Comparison of ENCODE assay signal across 1 cellular context in the genomic region with DNA sequence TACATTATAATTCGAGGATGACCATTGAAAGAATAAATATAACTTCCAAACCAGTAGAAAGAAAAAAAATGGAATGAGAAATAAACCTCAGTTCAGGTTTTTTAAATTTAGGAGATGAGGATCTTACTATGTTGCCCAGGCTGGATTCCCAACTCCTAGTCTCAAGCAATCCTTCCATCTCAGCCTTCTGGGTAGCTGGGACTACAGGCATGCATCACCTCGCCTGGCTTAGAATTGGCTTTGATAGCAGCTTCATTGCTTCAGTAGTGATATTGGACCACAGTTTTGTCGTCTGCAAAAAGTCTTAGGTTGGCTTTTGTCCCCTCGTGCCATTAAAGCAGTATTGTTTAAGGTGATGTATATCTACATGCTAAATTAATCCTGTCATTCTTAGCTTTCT.
TF ChIP-seq lines count a peak whose summit lies in the region.

No MANE protein-coding gene starts in this region.

TF ChIP-seq in HEK293, 187 proteins besides CTCF, POLR2A, EP300 and RAD21 (continued from another document):
- TF ChIP-seq, protein P1, sequence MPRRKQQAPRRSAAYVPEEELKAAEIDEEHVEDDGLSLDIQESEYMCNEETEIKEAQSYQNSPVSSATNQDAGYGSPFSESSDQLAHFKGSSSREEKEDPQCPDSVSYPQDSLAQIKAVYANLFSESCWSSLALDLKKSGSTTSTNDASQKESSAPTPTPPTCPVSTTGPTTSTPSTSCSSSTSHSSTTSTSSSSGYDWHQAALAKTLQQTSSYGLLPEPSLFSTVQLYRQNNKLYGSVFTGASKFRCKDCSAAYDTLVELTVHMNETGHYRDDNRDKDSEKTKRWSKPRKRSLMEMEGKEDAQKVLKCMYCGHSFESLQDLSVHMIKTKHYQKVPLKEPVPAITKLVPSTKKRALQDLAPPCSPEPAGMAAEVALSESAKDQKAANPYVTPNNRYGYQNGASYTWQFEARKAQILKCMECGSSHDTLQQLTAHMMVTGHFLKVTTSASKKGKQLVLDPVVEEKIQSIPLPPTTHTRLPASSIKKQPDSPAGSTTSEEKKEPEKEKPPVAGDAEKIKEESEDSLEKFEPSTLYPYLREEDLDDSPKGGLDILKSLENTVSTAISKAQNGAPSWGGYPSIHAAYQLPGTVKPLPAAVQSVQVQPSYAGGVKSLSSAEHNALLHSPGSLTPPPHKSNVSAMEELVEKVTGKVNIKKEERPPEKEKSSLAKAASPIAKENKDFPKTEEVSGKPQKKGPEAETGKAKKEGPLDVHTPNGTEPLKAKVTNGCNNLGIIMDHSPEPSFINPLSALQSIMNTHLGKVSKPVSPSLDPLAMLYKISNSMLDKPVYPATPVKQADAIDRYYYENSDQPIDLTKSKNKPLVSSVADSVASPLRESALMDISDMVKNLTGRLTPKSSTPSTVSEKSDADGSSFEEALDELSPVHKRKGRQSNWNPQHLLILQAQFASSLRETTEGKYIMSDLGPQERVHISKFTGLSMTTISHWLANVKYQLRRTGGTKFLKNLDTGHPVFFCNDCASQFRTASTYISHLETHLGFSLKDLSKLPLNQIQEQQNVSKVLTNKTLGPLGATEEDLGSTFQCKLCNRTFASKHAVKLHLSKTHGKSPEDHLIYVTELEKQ (tag by site-specific recombination; IDR thresholded peaks at IDR 0.05; ENCODE audit: borderline replicate concordance): no peak
TF ChIP-seq in HEK293: peak in this region for 2.
